ENCODE assay signal across 21 cellular contexts in genomic region chr6:105713474-105714118, GRCh38.
DNase-seq lines count a peak whose midpoint lies in the region; ATAC-seq and TF ChIP-seq lines count a peak whose summit lies in the region.
"Had no signal": no experiment of that assay in that cellular context is flagged by ENCODE, and none has a peak within 500 bp of the region (broad histone marks: within the 10 kb centered on the region; RNA-seq: fewer than 3 reads in every experiment).

No MANE protein-coding gene starts in this region.

- POLR2A ChIA-PET in activated CD4-positive, alpha-beta T cell treated with anti-CD3 and anti-CD28 coated beads, Interleukin-2, amount 10 ng/mL, durations not matched to agents 7 days and 5 days (lab: Charles Lee), result no interaction called here

- H3K36me3 Mint-ChIP-seq in activated naive CD4-positive, alpha-beta T cell treated with anti-CD3 and anti-CD28 coated beads, Interleukin-2, amount 50 U/mL, for 24 hours, result peaks cover 9% of the 10 kb centered on the region
- H3K36me3 Mint-ChIP-seq in activated naive CD4-positive, alpha-beta T cell treated with anti-CD3 and anti-CD28 coated beads, Interleukin-2, amount 10 ng/mL, durations not matched to agents 7 days and 5 days, result peaks cover 6% of the 10 kb centered on the region
- peaks cover 3% of the 10 kb centered on the region for H3K36me3 Mint-ChIP-seq in neural progenitor cell
- H3K36me3 Mint-ChIP-seq in activated CD4-positive, alpha-beta T cell treated with anti-CD3 and anti-CD28 coated beads, Interleukin-2, amount 10 ng/mL, durations not matched to agents 7 days and 5 days (ENCODE audit: low read depth), result peaks cover 9% of the 10 kb centered on the region

- H3K4me2 ChIP-seq in neural progenitor cell, result no peak overlapping the region
- H3K4me2 ChIP-seq: hepatocyte, smooth muscle cell had no signal

- H3K4me3 ChIP-seq in adipocyte (ENCODE audit: low read length), result no peak overlapping the region
- H3K4me3 ChIP-seq in neural progenitor cell, result no peak overlapping the region
- H3K4me3 ChIP-seq in psoas muscle, result no peak overlapping the region
- H3K4me3 ChIP-seq: hepatocyte, SJSA1, smooth muscle cell, uterus had no signal

- H2AFZ ChIP-seq in neural progenitor cell (replicated peaks), result no peak overlapping the region
- H2AFZ ChIP-seq: hepatocyte had no signal

- H3K36me3 ChIP-seq in adipocyte (ENCODE audit: control insufficient read depth, insufficient read depth, low read length, severe bottlenecking) (no peaks in the 10 kb centered on the region), neural progenitor cell (no peaks in the 10 kb centered on the region), psoas muscle (ENCODE audit: insufficient read depth in 1 of 2, low read depth in 1 of 2) (no peaks in the 10 kb centered on the region)
- H3K36me3 ChIP-seq: SJSA1, uterus had no signal

- no peak for DNase-seq in activated naive CD4-positive, alpha-beta T cell treated with anti-CD3 and anti-CD28 coated beads, Interleukin-2, amount 10 ng/mL, durations not matched to agents 7 days and 5 days
- DNase-seq in MV-4-11 (lab: John Stamatoyannopoulos, UW) (peak; percentile 2), adipocyte (ENCODE audit: low read depth) (peak; percentile 16), neural progenitor cell (ENCODE audit: low spot score) (peak; percentile 14), psoas muscle (no peak)
- DNase-seq in activated CD4-positive, alpha-beta T cell treated with anti-CD3 and anti-CD28 coated beads, Interleukin-2, amount 10 ng/mL, durations not matched to agents 7 days and 5 days, result no peak
- DNase-seq: activated CD4-positive, CD25-positive, alpha-beta regulatory T cell treated with anti-CD3 and anti-CD28 coated beads, Interleukin-2, amount 50 U/mL, for 72 hours; activated effector memory CD4-positive, alpha-beta T cell treated with anti-CD3 and anti-CD28 coated beads, Interleukin-2, amount 50 U/mL, for 16 hours; aorta; NCI-H1694 treated with DMSO at 0.1 percent for 48 hours; NCI-H526 treated with DMSO at 0.1 percent for 48 hours; stimulated activated CD4-positive, alpha-beta T cell treated with anti-CD3 and anti-CD28 coated beads, Interleukin-4, amount 100 ng/mL, for 4 hours; substantia nigra; uterus had no signal

- peaks cover 13% of the 10 kb centered on the region for H3K9me3 Mint-ChIP-seq in activated naive CD4-positive, alpha-beta T cell treated with anti-CD3 and anti-CD28 coated beads, Interleukin-2, amount 50 U/mL, for 24 hours
- peaks cover 11% of the 10 kb centered on the region for H3K9me3 Mint-ChIP-seq in activated naive CD4-positive, alpha-beta T cell treated with anti-CD3 and anti-CD28 coated beads, Interleukin-2, amount 10 ng/mL, durations not matched to agents 7 days and 5 days
- H3K9me3 Mint-ChIP-seq in neural progenitor cell, result peaks cover 17% of the 10 kb centered on the region
- peaks cover 20% of the 10 kb centered on the region for H3K9me3 Mint-ChIP-seq in activated CD4-positive, alpha-beta T cell treated with anti-CD3 and anti-CD28 coated beads, Interleukin-2, amount 10 ng/mL, durations not matched to agents 7 days and 5 days

- ATAC-seq in GM21737 (IDR thresholded peaks at IDR 0.05; ENCODE audit: unreplicated experiment) (no peak), psoas muscle (no peak)
- ATAC-seq: natural killer cell treated with Interleukin-12 subunit alpha and Interleukin-12 subunit beta and Interleukin-15 and Interleukin-18, amount 100 ng/mL, for 72 hours had no signal

- H4K20me1 ChIP-seq in neural progenitor cell (ENCODE audit: low read depth), result no peaks in the 10 kb centered on the region

- intact Hi-C loops in psoas muscle (cut with DNase I), result no loop called here

- H3F3A ChIP-seq in neural progenitor cell (ENCODE audit: low read depth), result no peaks in the 10 kb centered on the region

- WGBS in psoas muscle, 3 donors, result 79 to 98% (median 90%) methylated on average over 1 of the region's 1 CpG

- H3K27me3 Mint-ChIP-seq in activated naive CD4-positive, alpha-beta T cell treated with anti-CD3 and anti-CD28 coated beads, Interleukin-2, amount 50 U/mL, for 24 hours, result peaks cover 8% of the 10 kb centered on the region
- peaks cover 12% of the 10 kb centered on the region for H3K27me3 Mint-ChIP-seq in activated naive CD4-positive, alpha-beta T cell treated with anti-CD3 and anti-CD28 coated beads, Interleukin-2, amount 10 ng/mL, durations not matched to agents 7 days and 5 days
- H3K27me3 Mint-ChIP-seq in neural progenitor cell (ENCODE audit: insufficient read depth, low read depth), result peaks cover 6% of the 10 kb centered on the region
- H3K27me3 Mint-ChIP-seq in activated CD4-positive, alpha-beta T cell treated with anti-CD3 and anti-CD28 coated beads, Interleukin-2, amount 10 ng/mL, durations not matched to agents 7 days and 5 days, result peaks cover 21% of the 10 kb centered on the region
- H3K27me3 Mint-ChIP-seq: progenitor cell of endocrine pancreas had no signal

- H3K27ac ChIP-seq in neural progenitor cell (no peak overlapping the region), psoas muscle (no peak overlapping the region)
- H3K27ac ChIP-seq: hepatocyte, SJSA1, uterus had no signal

- H3K27ac Mint-ChIP-seq in activated naive CD4-positive, alpha-beta T cell treated with anti-CD3 and anti-CD28 coated beads, Interleukin-2, amount 50 U/mL, for 24 hours, result peak overlapping the region; percentile 15
- no peak overlapping the region for H3K27ac Mint-ChIP-seq in activated naive CD4-positive, alpha-beta T cell treated with anti-CD3 and anti-CD28 coated beads, Interleukin-2, amount 10 ng/mL, durations not matched to agents 7 days and 5 days
- no peak overlapping the region for H3K27ac Mint-ChIP-seq in neural progenitor cell
- no peak overlapping the region for H3K27ac Mint-ChIP-seq in activated CD4-positive, alpha-beta T cell treated with anti-CD3 and anti-CD28 coated beads, Interleukin-2, amount 10 ng/mL, durations not matched to agents 7 days and 5 days
- H3K27ac Mint-ChIP-seq: natural killer cell treated with Interleukin-12 subunit alpha and Interleukin-12 subunit beta and Interleukin-15 and Interleukin-18, amount 100 ng/mL, for 72 hours; progenitor cell of endocrine pancreas had no signal

- no peaks in the 10 kb centered on the region for H3K27me3 ChIP-seq in adipocyte (replicated peaks; ENCODE audit: control insufficient read depth, insufficient read depth, low read length)
- H3K27me3 ChIP-seq in neural progenitor cell, result no peaks in the 10 kb centered on the region
- H3K27me3 ChIP-seq in psoas muscle (ENCODE audit: insufficient read depth in 3 of 3, low read length in 2 of 3), result no peaks in the 10 kb centered on the region
- H3K27me3 ChIP-seq: hepatocyte, SJSA1, uterus had no signal

- H3K9ac ChIP-seq in adipocyte (ENCODE audit: low read length) (no peak overlapping the region), neural progenitor cell (no peak overlapping the region)

- H3K4me3 Mint-ChIP-seq in activated naive CD4-positive, alpha-beta T cell treated with anti-CD3 and anti-CD28 coated beads, Interleukin-2, amount 50 U/mL, for 24 hours, result no peak overlapping the region
- no peak overlapping the region for H3K4me3 Mint-ChIP-seq in activated naive CD4-positive, alpha-beta T cell treated with anti-CD3 and anti-CD28 coated beads, Interleukin-2, amount 10 ng/mL, durations not matched to agents 7 days and 5 days
- no peak overlapping the region for H3K4me3 Mint-ChIP-seq in neural progenitor cell
- H3K4me3 Mint-ChIP-seq in activated CD4-positive, alpha-beta T cell treated with anti-CD3 and anti-CD28 coated beads, Interleukin-2, amount 10 ng/mL, durations not matched to agents 7 days and 5 days, result no peak overlapping the region
- H3K4me3 Mint-ChIP-seq: natural killer cell treated with Interleukin-12 subunit alpha and Interleukin-12 subunit beta and Interleukin-15 and Interleukin-18, amount 100 ng/mL, for 72 hours had no signal

- no peaks in the 10 kb centered on the region for H3K79me2 ChIP-seq in neural progenitor cell (ENCODE audit: low read depth)
- H3K79me2 ChIP-seq: hepatocyte had no signal

- TF ChIP-seq CTCF in neural progenitor cell (IDR thresholded peaks at IDR 0.05), result no peak
- TF ChIP-seq CTCF in psoas muscle (IDR thresholded peaks at IDR 0.05), result no peak

- CTCF ChIA-PET in activated naive CD4-positive, alpha-beta T cell treated with anti-CD3 and anti-CD28 coated beads, Interleukin-2, amount 10 ng/mL, durations not matched to agents 7 days and 5 days (lab: Charles Lee), result interaction anchor here (1.2 kb wide), 1 partner anchor 17 kb away, joined by 4 read pairs; no protein-coding TSS in a partner anchor
- CTCF ChIA-PET in activated CD4-positive, alpha-beta T cell treated with anti-CD3 and anti-CD28 coated beads, Interleukin-2, amount 10 ng/mL, durations not matched to agents 7 days and 5 days (lab: Charles Lee), result interaction anchor here (0.6 to 1.4 kb wide), 2 partner anchors 279 to 389 kb away, joined by 3 to 4 read pairs; no protein-coding TSS in a partner anchor

- no peaks in the 10 kb centered on the region for H3K4me1 ChIP-seq in adipocyte (ENCODE audit: control insufficient read depth, insufficient read depth, low read length)
- no peaks in the 10 kb centered on the region for H3K4me1 ChIP-seq in neural progenitor cell
- H3K4me1 ChIP-seq in psoas muscle, result no peaks in the 10 kb centered on the region
- H3K4me1 ChIP-seq: SJSA1, uterus had no signal

- H3K9me3 ChIP-seq in adipocyte (ENCODE audit: control insufficient read depth, low read length) (peaks cover 28% of the 10 kb centered on the region), neural progenitor cell (ENCODE audit: low read depth) (peaks cover 17% of the 10 kb centered on the region), psoas muscle (peaks cover 10% of the 10 kb centered on the region)
- H3K9me3 ChIP-seq: SJSA1, uterus had no signal

- H3K4me1 Mint-ChIP-seq in activated naive CD4-positive, alpha-beta T cell treated with anti-CD3 and anti-CD28 coated beads, Interleukin-2, amount 50 U/mL, for 24 hours, result no peaks in the 10 kb centered on the region
- H3K4me1 Mint-ChIP-seq in activated naive CD4-positive, alpha-beta T cell treated with anti-CD3 and anti-CD28 coated beads, Interleukin-2, amount 10 ng/mL, durations not matched to agents 7 days and 5 days, result no peaks in the 10 kb centered on the region
- peaks cover 3% of the 10 kb centered on the region for H3K4me1 Mint-ChIP-seq in neural progenitor cell
- H3K4me1 Mint-ChIP-seq in activated CD4-positive, alpha-beta T cell treated with anti-CD3 and anti-CD28 coated beads, Interleukin-2, amount 10 ng/mL, durations not matched to agents 7 days and 5 days, result no peaks in the 10 kb centered on the region

Comparison
In these comparisons a context has a peak if more than half of its experiments do, and no peak if none do; other contexts are left out.
1. DNase-seq: peak in MV-4-11 (single experiment), adipocyte (single experiment) and neural progenitor cell (single experiment); none in activated naive CD4-positive, alpha-beta T cell treated with anti-CD3 and anti-CD28 coated beads, Interleukin-2, amount 10 ng/mL, durations not matched to agents 7 days and 5 days (single experiment), activated CD4-positive, alpha-beta T cell treated with anti-CD3 and anti-CD28 coated beads, Interleukin-2, amount 10 ng/mL, durations not matched to agents 7 days and 5 days (single experiment) and psoas muscle (0 of 2).